ENCODE assay signal across 12 cellular contexts in genomic region chr7:99805641-99806040, GRCh38. TPM values are rescaled to one million over a fixed set of nuclear protein-coding genes. Genes with fewer than 3 reads are reported as not detected.
"Had no signal": no experiment of that assay in that cellular context is flagged by ENCODE, and none has a peak within 500 bp of the region (broad histone marks: within the 10 kb centered on the region; RNA-seq: fewer than 3 reads in every experiment).

No MANE protein-coding gene starts in this region.

- H3K4me3 ChIP-seq: GM23338, HAP-1 had no signal

- H3K4me2 ChIP-seq: GM23338, KMS-11 had no signal

- H3K27ac Mint-ChIP-seq: GM23338, HFFc6 had no signal

- H3K36me3 ChIP-seq: HAP-1 had no signal

- H3K27ac ChIP-seq: KMS-11 had no signal

- ATAC-seq: GM23338 had no signal

- H3K4me1 Mint-ChIP-seq: GM23338 had no signal

- H3K9ac ChIP-seq: KMS-11 had no signal

- FAIRE-seq: HTR-8/SVneo had no signal

- H2AFZ ChIP-seq: GM23338 had no signal

- H3K4me1 ChIP-seq: HAP-1 had no signal

- DNase-seq: H7, HFFc6, IMR-90, Karpas-422, KBM-7 had no signal

- H3K4me3 Mint-ChIP-seq: GM23338, HFFc6 had no signal

- H3K9me3 ChIP-seq: HAP-1 had no signal

RNA-seq across cellular contexts. Expression of gene CYP3A4, which starts 21.7 kb away (rescaled TPM):
- total RNA-seq: GM23338, H4, H7, HFFc6, HT-29, IMR-90, LHCN-M2 had no signal
- polyA plus RNA-seq: GM23338, IMR-90 had no signal

RNA-seq across cellular contexts. Expression of gene CYP3A43, which starts 22.2 kb away (rescaled TPM):
- total RNA-seq: GM23338, H4, H7, HFFc6, HT-29, IMR-90, LHCN-M2 had no signal
- polyA plus RNA-seq: GM23338, IMR-90 had no signal
